ENCODE assay signal across 8 cellular contexts in genomic region chr18:47100214-47100831, GRCh38. TPM values are rescaled to one million over a fixed set of nuclear protein-coding genes. Genes with fewer than 3 reads are reported as not detected.
DNase-seq lines count a peak whose midpoint lies in the region; ATAC-seq and TF ChIP-seq lines count a peak whose summit lies in the region.

No MANE protein-coding gene starts in this region.

- no peaks in the 10 kb centered on the region for H3F3A ChIP-seq in smooth muscle cell (ENCODE audit: low read depth)

- CTCF ChIA-PET in GM10248 (lab: Yijun Ruan, JAX), result interaction anchor here (0.8 to 6.5 kb wide), 11 partner anchors 9 to 125 kb away, joined by 3 to 117 read pairs (median 4); no protein-coding TSS in a partner anchor

- ATAC-seq in HG03097 (IDR thresholded peaks at IDR 0.05; ENCODE audit: low FRiP score, unreplicated experiment), result no peak
- ATAC-seq in HG02973 (IDR thresholded peaks at IDR 0.05; ENCODE audit: unreplicated experiment), result no peak

- H3K9me3 ChIP-seq in ascending aorta, result no peaks in the 10 kb centered on the region
- H3K9me3 ChIP-seq in hepatocyte (ENCODE audit: low read depth), result no peaks in the 10 kb centered on the region
- no peaks in the 10 kb centered on the region for H3K9me3 ChIP-seq in smooth muscle cell (replicated peaks; ENCODE audit: low read depth)

- peaks cover 0 to 2% of the 10 kb centered on the region in 2 donors for H3K36me3 ChIP-seq in ascending aorta
- no peaks in the 10 kb centered on the region for H3K36me3 ChIP-seq in hepatocyte (replicated peaks; ENCODE audit: insufficient read depth, low read depth)
- no peaks in the 10 kb centered on the region for H3K36me3 ChIP-seq in smooth muscle cell (ENCODE audit: low read depth)

- H4K20me1 ChIP-seq in hepatocyte (ENCODE audit: insufficient read depth, poor library complexity, severe bottlenecking) (no peaks in the 10 kb centered on the region), smooth muscle cell (ENCODE audit: low read depth) (no peaks in the 10 kb centered on the region)

- H3K79me2 ChIP-seq in hepatocyte, result no peaks in the 10 kb centered on the region
- H3K79me2 ChIP-seq in smooth muscle cell (ENCODE audit: low read depth), result no peaks in the 10 kb centered on the region

- DNase-seq in GM10248 (ENCODE audit: extremely low spot score) (peak; percentile 47), M059J (ENCODE audit: low read depth) (peak; percentile 56), T-helper 2 cell (peak; percentile 7 to 50 (median 33)), ascending aorta (ENCODE audit: low spot score in 2 of 2) (peak in 1 of 2 donors; percentile 66), hepatocyte (ENCODE audit: low spot score) (peak; percentile 72), smooth muscle cell (lab: John Stamatoyannopoulos, UW; ENCODE audit: unreplicated experiment) (no peak)

- no peak overlapping the region for H3K27ac ChIP-seq in ascending aorta
- no peak overlapping the region for H3K27ac ChIP-seq in hepatocyte
- no peak overlapping the region for H3K27ac ChIP-seq in smooth muscle cell (ENCODE audit: low read depth)

- no peaks in the 10 kb centered on the region for H3K4me1 ChIP-seq in ascending aorta
- no peaks in the 10 kb centered on the region for H3K4me1 ChIP-seq in hepatocyte (ENCODE audit: insufficient read depth)
- no peaks in the 10 kb centered on the region for H3K4me1 ChIP-seq in smooth muscle cell (ENCODE audit: low read depth)

- no peak overlapping the region for H2AFZ ChIP-seq in hepatocyte
- no peak overlapping the region for H2AFZ ChIP-seq in smooth muscle cell (ENCODE audit: low read depth)

- POLR2A ChIA-PET in GM10248 (lab: Yijun Ruan, JAX), result no interaction called here

- H3K4me3 ChIP-seq in ascending aorta, result no peak overlapping the region
- H3K4me3 ChIP-seq in hepatocyte, result no peak overlapping the region
- no peak overlapping the region for H3K4me3 ChIP-seq in smooth muscle cell

- intact Hi-C loops in ascending aorta (cut with DNase I), result loop anchor here (1.0 to 2.0 kb wide), 2 partner anchors 105 to 648 kb away; no protein-coding TSS in a partner anchor

- TF ChIP-seq CTCF in GM10248 (IDR thresholded peaks at IDR 0.05; ENCODE audit: control extremely low read depth, extremely low read depth, low read depth, missing control alignments) (peak; percentile 71), ascending aorta (IDR thresholded peaks at IDR 0.05) (peak; percentile 44 to 78 (median 54)), hepatocyte (IDR thresholded peaks at IDR 0.05; ENCODE audit: poor library complexity) (peak; percentile 72), smooth muscle cell (IDR thresholded peaks at IDR 0.05; ENCODE audit: borderline replicate concordance, insufficient read depth, poor library complexity, severe bottlenecking) (peak; percentile 76)

- H3K9me2 ChIP-seq in hepatocyte (replicated peaks; ENCODE audit: insufficient read depth), result no peaks in the 10 kb centered on the region

- H3K27me3 ChIP-seq in ascending aorta, result no peaks in the 10 kb centered on the region
- H3K27me3 ChIP-seq in hepatocyte, result no peaks in the 10 kb centered on the region
- H3K27me3 ChIP-seq in smooth muscle cell (ENCODE audit: low read depth), result no peaks in the 10 kb centered on the region

- 33% methylated on average over 12 of the region's 12 CpGs for WGBS in hepatocyte (ENCODE audit: low lambda C conversion rate, missing lambda C conversion rate)
- 36% methylated on average over 12 of the region's 12 CpGs for WGBS in smooth muscle cell (ENCODE audit: low lambda C conversion rate)

- H3K4me2 ChIP-seq in hepatocyte, result no peak overlapping the region
- H3K4me2 ChIP-seq in smooth muscle cell, result no peak overlapping the region

- no peak overlapping the region for H3K9ac ChIP-seq in smooth muscle cell (ENCODE audit: low read depth)

RNA-seq across cellular contexts. Expression of gene HDHD2, which starts 50.0 kb away (rescaled TPM):
- 15.5 and 21.3 TPM in 2 replicates for total RNA-seq in M059J (2014; rRNA removed; shearing (Covaris generic))
- 3.5 TPM for total RNA-seq in ascending aorta
- 18.5 and 22.3 TPM in 2 replicates for total RNA-seq in hepatocyte
- polyA plus RNA-seq in hepatocyte, result 32.1 and 33.7 TPM in 2 replicates
- 9.9 and 20.6 TPM in 2 replicates for total RNA-seq in smooth muscle cell
- polyA plus RNA-seq in smooth muscle cell, result 14.9 and 16.4 TPM in 2 replicates
